24 cellular contexts compared by ENCODE assay signal in the genomic region with DNA sequence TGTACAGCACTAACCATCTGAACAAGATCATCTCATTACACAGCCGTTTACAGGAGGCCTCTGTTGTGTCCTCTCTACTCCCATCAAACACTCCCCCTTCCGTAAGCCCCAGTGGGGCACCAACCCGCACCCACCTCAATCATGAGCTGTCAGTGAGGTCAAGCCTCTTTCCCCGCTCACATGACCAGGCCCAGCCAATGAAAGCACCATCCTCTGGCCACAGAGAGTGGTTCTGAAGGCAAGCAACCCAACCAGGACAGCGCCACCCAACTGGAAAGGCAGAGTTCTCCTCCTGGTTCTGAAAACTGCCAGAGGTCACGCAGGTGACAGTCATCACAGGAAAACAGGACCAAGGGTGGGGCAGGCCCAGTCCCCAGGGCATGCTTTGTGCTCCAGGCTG.
"Had no signal": no experiment of that assay in that cellular context is flagged by ENCODE, and none has a peak within 500 bp of the region (broad histone marks: within the 10 kb centered on the region; RNA-seq: fewer than 3 reads in every experiment).

No MANE protein-coding gene starts in this region.

- H3K9ac ChIP-seq: neural progenitor cell had no signal

- H3K9me3 ChIP-seq: esophagus muscularis mucosa, gastrocnemius medialis, ovary, testis, tibial nerve had no signal

- H3K4me3 Mint-ChIP-seq: dendritic cell treated with granulocyte-macrophage colony-stimulating factor and Interleukin-4, amounts not matched to agents 40 ng/mL and 50 ng/mL, for 4 days; effector memory CD8-positive, alpha-beta T cell; immature natural killer cell; natural killer cell treated with Interleukin-12 subunit alpha and Interleukin-12 subunit beta and Interleukin-15 and Interleukin-18, amount 100 ng/mL, for 72 hours; neural progenitor cell; stimulated activated naive B cell treated with anti-CD40 and anti-IgM and Interleukin-4, amounts not matched to agents 10 μg/mL and 1 μg/mL and 100 μg/mL, for 72 hours; stimulated activated naive CD8-positive, alpha-beta T cell treated with anti-CD3 and anti-CD28 coated beads, Interleukin-15, amount 100 ng/mL, for 72 hours had no signal

- H3K4me1 ChIP-seq: testis, tibial nerve had no signal

- H3K36me3 Mint-ChIP-seq: immature natural killer cell; natural killer cell treated with Interleukin-12 subunit alpha and Interleukin-12 subunit beta and Interleukin-15 and Interleukin-18, amount 100 ng/mL, for 72 hours; neural progenitor cell; stimulated activated naive B cell treated with anti-CD40 and anti-IgM and Interleukin-4, amounts not matched to agents 10 μg/mL and 1 μg/mL and 100 μg/mL, for 72 hours had no signal

- H2AFZ ChIP-seq: neural progenitor cell had no signal

- H3K27ac Mint-ChIP-seq: dendritic cell treated with granulocyte-macrophage colony-stimulating factor and Interleukin-4, amounts not matched to agents 40 ng/mL and 50 ng/mL, for 4 days; effector memory CD8-positive, alpha-beta T cell; immature natural killer cell; natural killer cell treated with Interleukin-12 subunit alpha and Interleukin-12 subunit beta and Interleukin-15 and Interleukin-18, amount 100 ng/mL, for 72 hours; neural progenitor cell; progenitor cell of endocrine pancreas; stimulated activated naive B cell treated with anti-CD40 and anti-IgM and Interleukin-4, amounts not matched to agents 10 μg/mL and 1 μg/mL and 100 μg/mL, for 72 hours; stimulated activated naive CD8-positive, alpha-beta T cell treated with anti-CD3 and anti-CD28 coated beads, Interleukin-15, amount 100 ng/mL, for 72 hours had no signal

- DNase-seq: effector memory CD8-positive, alpha-beta T cell; gastrocnemius medialis; immature natural killer cell; left colon; left ventricle myocardium superior; mesenchymal stem cell; midbrain; nucleus accumbens; ovary; stimulated activated CD4-positive, alpha-beta T cell treated with anti-CD3 and anti-CD28 coated beads, Interleukin-4, amount 100 ng/mL, for 4 hours; stimulated activated naive B cell treated with anti-CD40 and anti-IgM and Interleukin-4, amounts not matched to agents 10 μg/mL and 1 μg/mL and 100 μg/mL, for 72 hours; stimulated activated naive CD8-positive, alpha-beta T cell treated with anti-CD3 and anti-CD28 coated beads, Interleukin-15, amount 100 ng/mL, for 72 hours had no signal

- H3K4me2 ChIP-seq: neural progenitor cell, smooth muscle cell had no signal

- H3K9me3 Mint-ChIP-seq: dendritic cell treated with granulocyte-macrophage colony-stimulating factor and Interleukin-4, amounts not matched to agents 40 ng/mL and 50 ng/mL, for 4 days; effector memory CD8-positive, alpha-beta T cell; immature natural killer cell; natural killer cell treated with Interleukin-12 subunit alpha and Interleukin-12 subunit beta and Interleukin-15 and Interleukin-18, amount 100 ng/mL, for 72 hours; neural progenitor cell; stimulated activated naive CD8-positive, alpha-beta T cell treated with anti-CD3 and anti-CD28 coated beads, Interleukin-15, amount 100 ng/mL, for 72 hours had no signal

- H3K27me3 ChIP-seq: esophagus muscularis mucosa, gastrocnemius medialis, neural progenitor cell, ovary, testis, tibial nerve had no signal

- H3K27ac ChIP-seq: epithelial cell of prostate, esophagus muscularis mucosa, gastrocnemius medialis, neural progenitor cell, ovary, testis, tibial nerve had no signal

- ATAC-seq: effector memory CD8-positive, alpha-beta T cell; gastrocnemius medialis; left colon; left ventricle myocardium superior; natural killer cell treated with Interleukin-12 subunit alpha and Interleukin-12 subunit beta and Interleukin-15 and Interleukin-18, amount 100 ng/mL, for 72 hours; right cardiac atrium; stimulated activated naive CD8-positive, alpha-beta T cell treated with anti-CD3 and anti-CD28 coated beads, Interleukin-15, amount 100 ng/mL, for 72 hours had no signal

- H3K4me1 Mint-ChIP-seq: immature natural killer cell; stimulated activated naive CD8-positive, alpha-beta T cell treated with anti-CD3 and anti-CD28 coated beads, Interleukin-15, amount 100 ng/mL, for 72 hours had no signal

- H3K4me3 ChIP-seq: esophagus muscularis mucosa, gastrocnemius medialis, lung, neural progenitor cell, ovary, smooth muscle cell, tibial nerve had no signal

- H3K36me3 ChIP-seq: esophagus muscularis mucosa, gastrocnemius medialis, neural progenitor cell, ovary, tibial nerve had no signal

- FAIRE-seq: colon had no signal
